Comparison of ENCODE assay signal across 8 cellular contexts in genomic region chr11:83292709-83293435, GRCh38. TPM values are rescaled to one million over a fixed set of nuclear protein-coding genes. Genes with fewer than 3 reads are reported as not detected.
DNase-seq lines count a peak whose midpoint lies in the region; ATAC-seq lines count a peak whose summit lies in the region.

No MANE protein-coding gene starts in this region.

- H3K4me1 Mint-ChIP-seq in central memory CD8-positive, alpha-beta T cell: peaks cover 6% of the 10 kb centered on the region
- H3K4me1 Mint-ChIP-seq in stimulated activated naive CD8-positive, alpha-beta T cell treated with anti-CD3 and anti-CD28 coated beads, Interleukin-15, Interleukin-2, amounts not matched to agents 100 ng/mL and 50 ng/mL, for 24 hours (ENCODE audit: low read depth): peaks cover 4% of the 10 kb centered on the region

- H3K27ac Mint-ChIP-seq in central memory CD8-positive, alpha-beta T cell (ENCODE audit: low read depth): no peak overlapping the region
- H3K27ac Mint-ChIP-seq in stimulated activated naive CD8-positive, alpha-beta T cell treated with anti-CD3 and anti-CD28 coated beads, Interleukin-15, Interleukin-2, amounts not matched to agents 100 ng/mL and 50 ng/mL, for 24 hours: no peak overlapping the region

- ATAC-seq in GM21723 (IDR thresholded peaks at IDR 0.05; ENCODE audit: unreplicated experiment): peak; percentile 55
- ATAC-seq in central memory CD8-positive, alpha-beta T cell (replicated peaks; ENCODE audit: extremely low read depth, poor library complexity, severe bottlenecking): peak; percentile 70
- ATAC-seq in left lobe of liver: peak; percentile 94

- peak; percentile 2 for DNase-seq in activated T-cell treated with anti-CD3 and anti-CD28 coated beads for 1 hour (ENCODE audit: low read depth)
- DNase-seq in activated T-cell treated with anti-CD3 and anti-CD28 coated beads, Interleukin-2, amount 50 U/mL, for 1 hour: no peak
- DNase-seq in Kasumi-1 (lab: John Stamatoyannopoulos, UW): peak; percentile 60 to 74
- DNase-seq in SK-N-DZ (ENCODE audit: low spot score): peak; percentile 70
- no peak for DNase-seq in central memory CD8-positive, alpha-beta T cell (ENCODE audit: low spot score in 2 of 2)
- no peak for DNase-seq in left lobe of liver (ENCODE audit: low spot score)

- no peaks in the 10 kb centered on the region for H3K27me3 Mint-ChIP-seq in central memory CD8-positive, alpha-beta T cell
- H3K27me3 Mint-ChIP-seq in stimulated activated naive CD8-positive, alpha-beta T cell treated with anti-CD3 and anti-CD28 coated beads, Interleukin-15, Interleukin-2, amounts not matched to agents 100 ng/mL and 50 ng/mL, for 24 hours: peaks cover 4% of the 10 kb centered on the region

- H3K4me3 Mint-ChIP-seq in central memory CD8-positive, alpha-beta T cell: peak overlapping the region; percentile 51
- peak overlapping the region; percentile 42 for H3K4me3 Mint-ChIP-seq in stimulated activated naive CD8-positive, alpha-beta T cell treated with anti-CD3 and anti-CD28 coated beads, Interleukin-15, Interleukin-2, amounts not matched to agents 100 ng/mL and 50 ng/mL, for 24 hours

- peaks cover 2% of the 10 kb centered on the region for H3K36me3 Mint-ChIP-seq in central memory CD8-positive, alpha-beta T cell (ENCODE audit: insufficient read depth)
- no peaks in the 10 kb centered on the region for H3K36me3 Mint-ChIP-seq in stimulated activated naive CD8-positive, alpha-beta T cell treated with anti-CD3 and anti-CD28 coated beads, Interleukin-15, Interleukin-2, amounts not matched to agents 100 ng/mL and 50 ng/mL, for 24 hours (ENCODE audit: low read depth)

- no peaks in the 10 kb centered on the region for H3K9me3 Mint-ChIP-seq in central memory CD8-positive, alpha-beta T cell
- no peaks in the 10 kb centered on the region for H3K9me3 Mint-ChIP-seq in stimulated activated naive CD8-positive, alpha-beta T cell treated with anti-CD3 and anti-CD28 coated beads, Interleukin-15, Interleukin-2, amounts not matched to agents 100 ng/mL and 50 ng/mL, for 24 hours

RNA-seq across cellular contexts. Expression of gene CCDC90B, which starts 6.7 kb away (rescaled TPM):
- polyA plus RNA-seq in SK-N-DZ (2014; cell fraction: cytosol; rRNA removed): 65.7 and 70.4 TPM in 2 replicates
- polyA plus RNA-seq in SK-N-DZ (2014; cell fraction: nucleus; rRNA removed): 56.2 and 56.6 TPM in 2 replicates
- 14.5 TPM for total RNA-seq in left lobe of liver

Comparison
In these comparisons a context has a peak if more than half of its experiments do, and no peak if none do; other contexts are left out.
1. DNase-seq: peak in activated T-cell treated with anti-CD3 and anti-CD28 coated beads for 1 hour (single experiment), Kasumi-1 (2 of 2) and SK-N-DZ (single experiment); none in activated T-cell treated with anti-CD3 and anti-CD28 coated beads, Interleukin-2, amount 50 U/mL, for 1 hour (single experiment), central memory CD8-positive, alpha-beta T cell (0 of 2) and left lobe of liver (single experiment).
2. Peak in every context shown above with its lines, with median percentiles within 50 percentile points of each other: ATAC-seq.